Comparison of ENCODE assay signal across 1 cellular context in the genomic region with DNA sequence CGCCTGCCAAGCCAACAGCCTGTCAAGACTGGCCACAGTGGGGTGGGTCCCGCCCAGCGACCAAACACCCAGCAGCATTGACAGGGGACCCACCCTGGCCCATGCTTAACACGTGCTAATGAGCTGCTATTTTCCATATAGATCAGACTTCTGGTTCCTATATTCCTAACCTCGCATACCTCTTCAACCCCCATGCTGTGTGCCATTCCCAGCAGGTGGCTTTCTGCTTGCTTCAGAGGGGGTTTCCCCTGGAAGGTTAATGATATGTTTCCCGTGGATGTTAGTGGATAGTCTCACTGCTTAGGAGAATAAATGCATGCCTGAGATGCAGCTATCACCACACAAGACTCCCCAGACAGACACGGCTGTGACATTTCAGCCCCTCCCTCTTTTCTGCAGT.
TF ChIP-seq lines count a peak whose summit lies in the region.

No MANE protein-coding gene starts in this region.

TF ChIP-seq in H1, 55 proteins besides CTCF, POLR2A, EP300 and RAD21 (continued from another document):
- TF ChIP-seq NANOG (IDR thresholded peaks at IDR 0.05; ENCODE audit: insufficient read depth, low read depth, low read length, poor library complexity, severe bottlenecking) (no peak), USF2 (IDR thresholded peaks at IDR 0.05; ENCODE audit: low read length) (no peak), BRCA1 (IDR thresholded peaks at IDR 0.05; ENCODE audit: low read depth, low read length) (no peak), HDAC6 (IDR thresholded peaks at IDR 0.05; ENCODE audit: low read depth, low read length) (no peak), JUND (IDR thresholded peaks at IDR 0.05; ENCODE audit: low read length) (no peak), JUN (IDR thresholded peaks at IDR 0.05; ENCODE audit: low read depth, low read length) (no peak), KDM4A (IDR thresholded peaks at IDR 0.05; ENCODE audit: low read depth, low read length, severe bottlenecking) (no peak), ATF2 (IDR thresholded peaks at IDR 0.05; ENCODE audit: low read length) (no peak), RNF2 (IDR thresholded peaks at IDR 0.05; ENCODE audit: borderline replicate concordance, low read depth, low read length, missing control alignments, poor library complexity, severe bottlenecking) (no peak), EZH2 (IDR thresholded peaks at IDR 0.05; ENCODE audit: low read depth, low read length, severe bottlenecking) (no peak), KDM5A (IDR thresholded peaks at IDR 0.05; ENCODE audit: low read length) (no peak), SP4 (IDR thresholded peaks at IDR 0.05; ENCODE audit: low read length) (no peak), PHF8 (conservative IDR thresholded peaks at IDR 0.05; ENCODE audit: low read depth, low read length) (no peak)
- TF ChIP-seq, protein P1, sequence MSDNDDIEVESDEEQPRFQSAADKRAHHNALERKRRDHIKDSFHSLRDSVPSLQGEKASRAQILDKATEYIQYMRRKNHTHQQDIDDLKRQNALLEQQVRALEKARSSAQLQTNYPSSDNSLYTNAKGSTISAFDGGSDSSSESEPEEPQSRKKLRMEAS (IDR thresholded peaks at IDR 0.05), result no peak
